Comparison of ENCODE assay signal across 21 cellular contexts in genomic region chr6:26333458-26334297, GRCh38.
"Had no signal": no experiment of that assay in that cellular context is flagged by ENCODE, and none has a peak within 500 bp of the region (broad histone marks: within the 10 kb centered on the region; RNA-seq: fewer than 3 reads in every experiment).

No MANE protein-coding gene starts in this region.

- H3K9me3 ChIP-seq: gastrocnemius medialis, ovary, psoas muscle, thyroid gland had no signal

- H3K27ac ChIP-seq: gastrocnemius medialis, ovary, psoas muscle, skin epidermis, spleen, thyroid gland had no signal

- DNase-seq: cortex of kidney; effector memory CD8-positive, alpha-beta T cell; foreskin fibroblast; gastrocnemius medialis; head of caudate nucleus; natural killer cell; occipital lobe; ovary; posterior cingulate gyrus; psoas muscle; right cardiac atrium; spleen; stimulated activated CD4-positive, alpha-beta T cell treated with anti-CD3 and anti-CD28 coated beads, Interleukin-15, amount 100 ng/mL, for 24 hours; stimulated activated CD4-positive, alpha-beta T cell treated with anti-CD3 and anti-CD28 coated beads, Interleukin-4, amount 100 ng/mL, for 1 hour; stimulated activated CD8-positive, alpha-beta memory T cell treated with anti-CD3 and anti-CD28 coated beads, Interleukin-4, amount 100 ng/mL, for 48 hours; stimulated activated naive CD4-positive, alpha-beta T cell; stimulated activated naive CD8-positive, alpha-beta T cell treated with anti-CD3 and anti-CD28 coated beads, Interleukin-15, amount 100 ng/mL, for 72 hours; thyroid gland; trophoblast cell had no signal

- H3K4me3 ChIP-seq: gastrocnemius medialis, lung, ovary, psoas muscle, skin epidermis, spleen, thyroid gland had no signal

- H3K27me3 ChIP-seq: ovary had no signal

- H3K4me1 ChIP-seq: gastrocnemius medialis, thyroid gland had no signal

- H3K36me3 ChIP-seq: gastrocnemius medialis, ovary, spleen, thyroid gland had no signal
